ENCODE assay signal across 9 cellular contexts in genomic region chr5:159210846-159211245, GRCh38. TPM values are rescaled to one million over a fixed set of nuclear protein-coding genes. Genes with fewer than 3 reads are reported as not detected.
DNase-seq lines count a peak whose midpoint lies in the region; ATAC-seq, FAIRE-seq and TF ChIP-seq lines count a peak whose summit lies in the region.
"Had no signal": no experiment of that assay in that cellular context is flagged by ENCODE, and none has a peak within 500 bp of the region (broad histone marks: within the 10 kb centered on the region; RNA-seq: fewer than 3 reads in every experiment).

No MANE protein-coding gene starts in this region.

- peaks cover 6 to 44% (median 35%) of the 10 kb centered on the region in 4 donors for H3K4me1 ChIP-seq in transverse colon

- H3K4me1 Mint-ChIP-seq in activated T-cell treated with anti-CD3 and anti-CD28 coated beads, Interleukin-2, amount 50 U/mL, for 4 hours (ENCODE audit: low read depth): peaks cover 26% of the 10 kb centered on the region

- no peak overlapping the region for H3K4me3 ChIP-seq in fibroblast of villous mesenchyme (ENCODE audit: low read depth, low read length)
- no peak overlapping the region for H3K4me3 ChIP-seq in transverse colon

- intact Hi-C loops in transverse colon (cut with DNase I; ENCODE audit: low total_unique reads): no loop called here

- TF ChIP-seq CTCF in fibroblast of villous mesenchyme (IDR thresholded peaks at IDR 0.05; ENCODE audit: insufficient read depth, low read depth, low read length) (no peak), transverse colon (IDR thresholded peaks at IDR 0.05) (no peak)

- no peak for TF ChIP-seq EP300 in transverse colon (IDR thresholded peaks at IDR 0.05; ENCODE audit: low read depth)

- H3K36me3 ChIP-seq in transverse colon: no peaks in the 10 kb centered on the region

- no peak for DNase-seq in activated T-cell treated with anti-CD3 and anti-CD28 coated beads, Interleukin-2, amount 50 U/mL, for 4 hours
- no peak for DNase-seq in activated T-cell treated with anti-CD3 and anti-CD28 coated beads, Interleukin-2, amount 50 U/mL, for 48 hours
- DNase-seq in SW480 (ENCODE audit: low spot score): peak; percentile 22
- DNase-seq in fibroblast of villous mesenchyme (ENCODE audit: low read depth): peak; percentile 63
- no peak for DNase-seq in transverse colon
- DNase-seq in MV-4-11 (lab: John Stamatoyannopoulos, UW): no peak
- DNase-seq in frontal cortex (ENCODE audit: low spot score in 2 of 2): no peak
- no peak for DNase-seq in epidermal melanocyte (ENCODE audit: insufficient read length, low spot score)
- DNase-seq: trophoblast cell had no signal

- peak overlapping the region; percentile 96 to 99 (median 98) for H3K27ac ChIP-seq in transverse colon

- no peak for TF ChIP-seq POLR2A in transverse colon (IDR thresholded peaks at IDR 0.05)

- ATAC-seq in activated T-cell treated with anti-CD3 and anti-CD28 coated beads, Interleukin-2, amount 50 U/mL, for 4 hours: no peak

- H3K9me3 Mint-ChIP-seq in activated T-cell treated with anti-CD3 and anti-CD28 coated beads, Interleukin-2, amount 50 U/mL, for 4 hours: no peaks in the 10 kb centered on the region

- peaks cover 7% of the 10 kb centered on the region for H3K36me3 Mint-ChIP-seq in activated T-cell treated with anti-CD3 and anti-CD28 coated beads, Interleukin-2, amount 50 U/mL, for 4 hours (ENCODE audit: insufficient read depth)

- H3K4me3 Mint-ChIP-seq in activated T-cell treated with anti-CD3 and anti-CD28 coated beads, Interleukin-2, amount 50 U/mL, for 4 hours: peak overlapping the region; percentile 84

- in situ Hi-C loops in transverse colon (cut with MboI; ENCODE audit: low pct_ligation_motif_present in 1 of 4, low pct_unique_long_range_greater_than_20kb in 1 of 4, low sequenced_read_pairs in 3 of 4): no loop called here

- H3K27me3 Mint-ChIP-seq in activated T-cell treated with anti-CD3 and anti-CD28 coated beads, Interleukin-2, amount 50 U/mL, for 4 hours (ENCODE audit: low read depth): no peaks in the 10 kb centered on the region

- H3K27me3 ChIP-seq in transverse colon: no peaks in the 10 kb centered on the region

- WGBS in transverse colon (ENCODE audit: low coverage in 1 of 2), 2 donors: 57 to 60% methylated on average over 1 of the region's 1 CpG

- FAIRE-seq in frontal cortex (lab: Jason Lieb, UNC): no peak

- H3K9me3 ChIP-seq in transverse colon: no peaks in the 10 kb centered on the region

RNA-seq across cellular contexts. Expression of gene RNF145, which starts 1.5 kb away (rescaled TPM):
- 100 to 1,000 TPM in 2 of 3 donors, 10 to 100 TPM in 1; 95.7 to 109 (median 101) TPM for total RNA-seq in activated T-cell treated with anti-CD3 and anti-CD28 coated beads, Interleukin-2, amount 50 U/mL, for 4 hours
- total RNA-seq in fibroblast of villous mesenchyme: 52.5 and 84.2 TPM in 2 replicates
- 10 to 100 TPM; 11.5 to 59.4 (median 29.2) TPM for total RNA-seq in transverse colon
- total RNA-seq in frontal cortex: 124 TPM

RNA-seq across cellular contexts. Expression of gene UBLCP1, which starts 52.2 kb away (rescaled TPM):
- 10 to 100 TPM; 39.7 to 43.9 (median 42.7) TPM for total RNA-seq in activated T-cell treated with anti-CD3 and anti-CD28 coated beads, Interleukin-2, amount 50 U/mL, for 4 hours
- total RNA-seq in fibroblast of villous mesenchyme (32.5 and 36.7 TPM in 2 replicates), transverse colon (10 to 100 TPM in 1 of 4 donors, 1 to 10 TPM in 3; 2.2 to 15.2 (median 8.8) TPM), frontal cortex (17.1 TPM)

Comparison
In these comparisons a context has a peak if more than half of its experiments do, and no peak if none do; other contexts are left out.
1. DNase-seq: peak in SW480 (single experiment) and fibroblast of villous mesenchyme (single experiment); none in activated T-cell treated with anti-CD3 and anti-CD28 coated beads, Interleukin-2, amount 50 U/mL, for 4 hours (single experiment), activated T-cell treated with anti-CD3 and anti-CD28 coated beads, Interleukin-2, amount 50 U/mL, for 48 hours (0 of 2), transverse colon (single experiment), MV-4-11 (single experiment), frontal cortex (0 of 2) and epidermal melanocyte (single experiment).